In the genomic region with DNA sequence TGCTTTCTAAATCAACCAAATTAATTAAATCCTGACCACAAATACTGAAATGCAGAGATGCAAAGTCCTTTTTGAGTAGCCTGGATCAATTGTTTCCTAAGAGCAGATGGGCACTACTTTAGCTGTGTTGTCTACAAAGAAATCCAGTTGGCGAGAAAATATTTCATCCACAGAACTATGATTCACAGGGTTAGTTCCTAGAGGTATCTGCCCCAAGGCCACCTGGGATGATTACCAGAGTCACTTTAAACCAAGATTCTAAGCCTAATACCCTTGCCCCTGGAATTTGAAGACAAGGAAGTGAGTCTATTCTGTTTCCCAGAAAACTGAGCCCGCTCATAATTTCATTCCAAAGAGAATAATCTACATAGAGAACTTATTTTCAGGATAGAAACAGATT, we compare ENCODE assay signal across 14 cellular contexts.
"Had no signal": no experiment of that assay in that cellular context is flagged by ENCODE, and none has a peak within 500 bp of the region (broad histone marks: within the 10 kb centered on the region; RNA-seq: fewer than 3 reads in every experiment).

No MANE protein-coding gene starts in this region.

- ATAC-seq: effector memory CD8-positive, alpha-beta T cell; lower lobe of right lung; natural killer cell treated with Interleukin-12 subunit alpha and Interleukin-12 subunit beta and Interleukin-15 and Interleukin-18, amount 100 ng/mL, for 72 hours had no signal

- H3K27me3 ChIP-seq: thyroid gland had no signal

- DNase-seq: activated CD4-positive, alpha-beta T cell treated with anti-CD3 and anti-CD28 coated beads, Interleukin-2, amount 50 U/mL, for 4 hours; activated CD4-positive, CD25-positive, alpha-beta regulatory T cell treated with anti-CD3 and anti-CD28 coated beads, Interleukin-2, amount 50 U/mL, for 72 hours; activated gamma-delta T cell; effector memory CD8-positive, alpha-beta T cell; foreskin melanocyte; hypothalamus; islet precursor cell; lower lobe of right lung; stimulated activated CD4-positive, alpha-beta T cell treated with anti-CD3 and anti-CD28 coated beads, Interleukin-1b, Interleukin-23, amount 100 ng/mL, for 48 hours; stimulated activated naive CD4-positive, alpha-beta T cell treated with Interleukin-2 at 50 U/mL for 16 hours; thyroid gland had no signal

- H3K4me3 ChIP-seq: lower lobe of right lung, thyroid gland had no signal

- H3K9me3 ChIP-seq: lower lobe of right lung, thyroid gland had no signal

- H3K27ac ChIP-seq: epithelial cell of prostate, lower lobe of right lung, VCaP had no signal
